Comparison of ENCODE assay signal across 8 cellular contexts in the genomic region with DNA sequence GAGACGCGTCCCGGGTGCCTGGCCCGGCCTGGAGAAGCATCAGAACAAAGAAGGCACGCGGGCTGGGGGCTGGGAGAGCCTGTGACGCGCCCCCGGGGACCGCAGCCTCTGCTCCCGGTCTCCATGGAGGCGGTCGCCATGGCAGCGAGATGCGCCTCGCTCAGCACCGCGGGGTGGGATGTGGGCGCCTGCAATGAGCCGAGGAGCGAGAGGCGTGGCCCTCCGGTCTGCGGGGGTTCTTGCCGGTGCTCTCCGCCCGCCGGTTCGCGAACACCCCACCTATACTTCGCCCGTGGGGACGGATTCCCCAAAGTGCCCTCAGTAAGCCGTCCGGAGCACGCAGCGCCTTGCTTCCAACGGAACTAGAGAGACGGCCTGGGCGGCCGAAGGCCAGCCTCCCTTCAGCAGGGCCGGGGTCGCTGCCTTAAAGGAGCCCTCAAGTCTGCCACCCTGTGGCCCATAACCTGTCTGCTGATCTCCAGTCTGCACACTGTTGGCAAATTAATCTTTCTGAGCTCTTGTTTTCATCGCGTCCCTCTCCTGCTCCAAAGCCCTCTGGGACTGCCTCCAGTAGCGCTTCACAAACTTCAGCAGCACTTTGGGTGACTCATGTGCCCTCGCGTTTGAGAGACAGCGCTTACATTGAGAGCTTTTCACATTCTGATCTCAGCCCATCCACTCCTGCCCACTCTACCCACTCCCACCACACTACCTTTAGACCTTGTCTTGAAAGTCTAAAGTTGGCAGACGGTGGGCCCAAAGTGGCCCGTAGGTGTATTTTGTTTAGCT. TPM values are rescaled to one million over a fixed set of nuclear protein-coding genes. Genes with fewer than 3 reads are reported as not detected.
A peak's percentile ranks its signal among the peaks of the same experiment; 100 is the strongest.
DNase-seq lines count a peak whose midpoint lies in the region; ATAC-seq and TF ChIP-seq lines count a peak whose summit lies in the region.

No MANE protein-coding gene starts in this region.

- no peak for TF ChIP-seq POLR2A in lower leg skin (IDR thresholded peaks at IDR 0.05)

- H3K9me3 ChIP-seq in AG04450 (ENCODE audit: control insufficient read depth, insufficient read depth, low read length) = no peaks in the 10 kb centered on the region

- intact Hi-C loops in lower leg skin (cut with DNase I; ENCODE audit: low total_unique reads) = no loop called here

- ATAC-seq in GM18858 (IDR thresholded peaks at IDR 0.05; ENCODE audit: unreplicated experiment) (peak; percentile 27), HG03175 (IDR thresholded peaks at IDR 0.05; ENCODE audit: unreplicated experiment) (peak; percentile 44)

- TF ChIP-seq CTCF in AG04450 (IDR thresholded peaks at IDR 0.05; ENCODE audit: low read depth, low read length) = peak; percentile 47
- TF ChIP-seq CTCF in lower leg skin (IDR thresholded peaks at IDR 0.05) = no peak

- CTCF ChIA-PET in AG04450 (lab: Charles Lee) = interaction anchor here (0.5 to 2.1 kb wide), 10 partner anchors 10 to 304 kb away, joined by 3 to 18 read pairs (median 6); a partner anchor contains a TSS

- H3K27me3 ChIP-seq in AG04450 (ENCODE audit: control insufficient read depth, insufficient read depth, low read length) = no peaks in the 10 kb centered on the region

- H3K4me3 ChIP-seq in AG04450 (ENCODE audit: low read depth, low read length) = peak overlapping the region; percentile 84
- H3K4me3 ChIP-seq in lower leg skin (ENCODE audit: low read depth, poor library complexity, severe bottlenecking) = peak overlapping the region; percentile 69

- POLR2A ChIA-PET in AG04450 (lab: Yijun Ruan, JAX) = interaction anchor here (0.9 to 2.3 kb wide), 10 partner anchors 8 to 317 kb away, joined by 3 to 14 read pairs (median 4); a partner anchor contains a TSS

- 1 to 4% methylated on average over 19 to 33 of the region's 51 CpGs for WGBS in lower leg skin, 2 donors

- peak overlapping the region; percentile 90 for H3K27ac ChIP-seq in AG04450 (ENCODE audit: low read depth, low read length)

- DNase-seq in AG04450 (ENCODE audit: low read depth, low spot score) (no peak), NCI-H526 (lab: John Stamatoyannopoulos, UW) (peak; percentile 69 to 87), dermis blood vessel endothelial cell (peak; percentile 86), lower leg skin (ENCODE audit: low spot score in 2 of 2) (peak; percentile 64 to 95)
- peak; percentile 80 for DNase-seq in activated CD4-positive, alpha-beta T cell treated with anti-CD3 and anti-CD28 coated beads, Interleukin-2, amount 50 U/mL, for 1 hour
- peak; percentile 67 to 77 for DNase-seq in stimulated activated CD4-positive, alpha-beta T cell treated with anti-CD3 and anti-CD28 coated beads, Interleukin-4, amount 100 ng/mL, for 48 hours (ENCODE audit: low read depth in 2 of 2)

RNA-seq across cellular contexts. Expression of a gene that starts 1.0 kb away (rescaled TPM):
- polyA plus RNA-seq in AG04450 (2011; rRNA removed) = 22.6 and 29.2 TPM in 2 replicates
- 19.2 and 21.7 TPM in 2 replicates for polyA minus RNA-seq in AG04450 (2011; rRNA and poly(A)+ RNA removed)
- total RNA-seq in dermis blood vessel endothelial cell = 12.1 and 34.7 TPM in 2 replicates
- total RNA-seq in lower leg skin = 10 to 100 TPM in 3 of 4 donors, 1 to 10 TPM in 1; 9.7 to 21.8 (median 15.5) TPM

RNA-seq across cellular contexts. Expression of a gene that starts 12.7 kb away (rescaled TPM):
- 0.12 TPM in 2 replicates for polyA plus RNA-seq in AG04450 (2011; rRNA removed)
- polyA minus RNA-seq in AG04450 (2011; rRNA and poly(A)+ RNA removed) = not detected in 2 replicates
- 0.05 TPM in 1 of 2 replicates, not detected in the other for total RNA-seq in dermis blood vessel endothelial cell
- under 1 TPM in 1 of 4 donors, not detected in 3; 0.13 TPM for total RNA-seq in lower leg skin

RNA-seq across cellular contexts. Expression of a gene that starts 18.0 kb away (rescaled TPM):
- polyA plus RNA-seq in AG04450 (2011; rRNA removed) = 29.7 and 37.0 TPM in 2 replicates
- 40.4 and 42.7 TPM in 2 replicates for polyA minus RNA-seq in AG04450 (2011; rRNA and poly(A)+ RNA removed)
- total RNA-seq in dermis blood vessel endothelial cell (115 and 124 TPM in 2 replicates), lower leg skin (100 to 1,000 TPM in 2 of 4 donors, 10 to 100 TPM in 2; 94.4 to 109 (median 99.8) TPM)

RNA-seq across cellular contexts. Expression of a gene that starts 27.6 kb away (rescaled TPM):
- 57.3 and 58.9 TPM in 2 replicates for polyA plus RNA-seq in AG04450 (2011; rRNA removed)
- polyA minus RNA-seq in AG04450 (2011; rRNA and poly(A)+ RNA removed) = 41.1 and 48.7 TPM in 2 replicates
- 28.8 and 91.1 TPM in 2 replicates for total RNA-seq in dermis blood vessel endothelial cell
- total RNA-seq in lower leg skin = 10 to 100 TPM; 13.5 to 23.2 (median 18.5) TPM

RNA-seq across cellular contexts. Expression of a gene that starts 36.1 kb away (rescaled TPM):
- polyA plus RNA-seq in AG04450 (2011; rRNA removed) = 0.05 and 0.09 TPM in 2 replicates
- 0.13 TPM in 1 of 2 replicates, not detected in the other for polyA minus RNA-seq in AG04450 (2011; rRNA and poly(A)+ RNA removed)
- total RNA-seq in dermis blood vessel endothelial cell (15.1 and 16.7 TPM in 2 replicates), lower leg skin (1 to 10 TPM; 4.0 to 6.0 (median 5.7) TPM)
